17 cellular contexts compared by ENCODE assay signal in the genomic region with DNA sequence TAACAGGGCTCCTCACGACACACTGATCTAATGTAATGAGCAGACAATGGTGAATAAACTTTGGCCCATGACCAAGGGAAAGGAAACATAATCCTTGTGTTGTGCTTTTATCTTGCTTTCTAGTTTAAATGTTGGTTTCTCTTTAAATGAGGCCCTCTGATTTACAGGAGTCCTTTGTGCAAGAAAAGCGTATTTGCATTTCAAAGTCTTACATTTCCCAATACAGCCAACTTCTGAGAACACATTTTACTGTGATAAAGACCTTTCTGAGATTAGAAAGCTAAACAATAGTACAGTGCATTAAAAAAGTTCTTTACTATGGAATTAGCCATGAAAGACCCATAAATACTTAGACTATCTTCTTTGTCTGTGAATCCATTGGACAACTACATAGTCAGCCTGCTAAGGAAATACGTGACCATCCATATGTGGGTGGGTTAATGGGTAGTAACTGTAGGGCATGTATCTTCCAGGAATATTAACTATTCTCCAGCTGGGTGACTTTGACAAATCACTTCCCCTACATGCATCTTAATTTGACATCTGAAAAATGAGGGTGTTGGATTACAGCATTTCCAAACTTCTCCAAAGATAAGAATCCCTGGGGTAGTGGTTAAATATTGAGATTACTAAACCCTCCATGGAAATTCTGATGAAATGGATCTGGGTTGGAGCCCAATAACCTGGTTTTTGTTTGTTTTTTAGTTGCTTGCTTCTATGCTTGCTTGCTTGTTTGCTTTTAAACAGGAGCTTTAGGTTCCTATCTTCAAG. TPM values are rescaled to one million over a fixed set of nuclear protein-coding genes. Genes with fewer than 3 reads are reported as not detected.
DNase-seq lines count a peak whose midpoint lies in the region; ATAC-seq and TF ChIP-seq lines count a peak whose summit lies in the region.
"Had no signal": no experiment of that assay in that cellular context is flagged by ENCODE, and none has a peak within 500 bp of the region (broad histone marks: within the 10 kb centered on the region; RNA-seq: fewer than 3 reads in every experiment).

No MANE protein-coding gene starts in this region.

- TF ChIP-seq CTCF in C4-2B (conservative IDR thresholded peaks at IDR 0.05) = no peak
- no peak for TF ChIP-seq CTCF in brain (conservative IDR thresholded peaks at IDR 0.05)
- TF ChIP-seq CTCF in CD14-positive monocyte (IDR thresholded peaks at IDR 0.05) = no peak

- H3K27ac ChIP-seq in C4-2B = peak overlapping the region; percentile 62
- H3K27ac ChIP-seq: foreskin keratinocyte, WERI-Rb-1 had no signal

- DNase-seq in M059J (ENCODE audit: low read depth) (peak; percentile 70), myocyte (ENCODE audit: low read depth) (peak; percentile 12), CD14-positive monocyte (ENCODE audit: low spot score) (no peak), hepatic stellate cell (ENCODE audit: low spot score) (no peak)
- DNase-seq: activated CD4-positive, alpha-beta memory T cell treated with anti-CD3 and anti-CD28 coated beads, Interleukin-2, amount 10 ng/mL, durations not matched to agents 7 days and 5 days; CD8-positive, alpha-beta memory T cell; cerebellar nuclear complex; EL; endodermal cell; foreskin keratinocyte; NK-92 treated with Interleukin-12 subunit alpha and Interleukin-12 subunit beta, amount 100 ng/mL, for 24 hours; nucleus accumbens; WERI-Rb-1 had no signal

- H3K4me3 Mint-ChIP-seq in brain (no peak overlapping the region), CD14-positive monocyte (no peak overlapping the region)
- H3K4me3 Mint-ChIP-seq: activated CD4-positive, alpha-beta memory T cell treated with anti-CD3 and anti-CD28 coated beads, Interleukin-2, amount 10 ng/mL, durations not matched to agents 7 days and 5 days; CD8-positive, alpha-beta memory T cell; endodermal cell had no signal

- H3K27ac Mint-ChIP-seq in brain (peak overlapping the region in 4 of 5 experiments; percentile 17 to 85 (median 55)), CD14-positive monocyte (no peak overlapping the region)
- H3K27ac Mint-ChIP-seq: activated CD4-positive, alpha-beta memory T cell treated with anti-CD3 and anti-CD28 coated beads, Interleukin-2, amount 10 ng/mL, durations not matched to agents 7 days and 5 days; CD8-positive, alpha-beta memory T cell; endodermal cell had no signal

- H3K4me1 Mint-ChIP-seq in brain = peaks cover 64% of the 10 kb centered on the region
- no peaks in the 10 kb centered on the region for H3K4me1 Mint-ChIP-seq in CD14-positive monocyte
- H3K4me1 Mint-ChIP-seq: activated CD4-positive, alpha-beta memory T cell treated with anti-CD3 and anti-CD28 coated beads, Interleukin-2, amount 10 ng/mL, durations not matched to agents 7 days and 5 days; CD8-positive, alpha-beta memory T cell had no signal

- H3K27me3 Mint-ChIP-seq in brain = peaks cover 3% of the 10 kb centered on the region
- H3K27me3 Mint-ChIP-seq in CD14-positive monocyte (ENCODE audit: low read depth in 3 of 3) = peaks cover 0 to 4% (median 4%) of the 10 kb centered on the region in 3 donors

- H3K36me3 Mint-ChIP-seq in brain (no peaks in the 10 kb centered on the region), CD14-positive monocyte (no peaks in the 10 kb centered on the region)
- H3K36me3 Mint-ChIP-seq: CD8-positive, alpha-beta memory T cell had no signal

- ATAC-seq in HG03108 (IDR thresholded peaks at IDR 0.05; ENCODE audit: unreplicated experiment) = no peak
- no peak for ATAC-seq in HG02588 (IDR thresholded peaks at IDR 0.05; ENCODE audit: unreplicated experiment)
- ATAC-seq: foreskin keratinocyte had no signal

- H3K9me3 Mint-ChIP-seq in brain = peaks cover 0 to 5% (median 1%) of the 10 kb centered on the region in 5 experiments
- H3K9me3 Mint-ChIP-seq in CD14-positive monocyte = peaks cover 0 to 3% (median 0%) of the 10 kb centered on the region in 7 donors
- H3K9me3 Mint-ChIP-seq: activated CD4-positive, alpha-beta memory T cell treated with anti-CD3 and anti-CD28 coated beads, Interleukin-2, amount 10 ng/mL, durations not matched to agents 7 days and 5 days had no signal

- intact Hi-C loops in CD14-positive monocyte (cut with micrococcal nuclease) = no loop called here

RNA-seq across cellular contexts. Expression of a gene that starts 50.3 kb away (rescaled TPM):
- 59.5 and 68.6 TPM in 2 replicates for total RNA-seq in M059J (2014; rRNA removed; shearing (Covaris generic))
- 20.3 TPM for polyA plus RNA-seq in brain (ENCODE audit: insufficient read depth, low read depth, low replicate concordance)
- 17.4 and 22.6 TPM in 2 replicates for total RNA-seq in myocyte
- polyA plus RNA-seq in myocyte (2012) = 5.0 TPM
- 10 to 100 TPM; 13.6 to 24.0 TPM for polyA plus RNA-seq in CD14-positive monocyte

Comparison
In these comparisons a context has a peak if more than half of its experiments do, and no peak if none do; other contexts are left out.
1. DNase-seq: peak in M059J (single experiment) and myocyte (single experiment); none in CD14-positive monocyte (single experiment) and hepatic stellate cell (single experiment).
2. H3K27ac Mint-ChIP-seq: peak in brain (4 of 5); none in CD14-positive monocyte (0 of 7).